10 cellular contexts compared by ENCODE assay signal in the genomic region with DNA sequence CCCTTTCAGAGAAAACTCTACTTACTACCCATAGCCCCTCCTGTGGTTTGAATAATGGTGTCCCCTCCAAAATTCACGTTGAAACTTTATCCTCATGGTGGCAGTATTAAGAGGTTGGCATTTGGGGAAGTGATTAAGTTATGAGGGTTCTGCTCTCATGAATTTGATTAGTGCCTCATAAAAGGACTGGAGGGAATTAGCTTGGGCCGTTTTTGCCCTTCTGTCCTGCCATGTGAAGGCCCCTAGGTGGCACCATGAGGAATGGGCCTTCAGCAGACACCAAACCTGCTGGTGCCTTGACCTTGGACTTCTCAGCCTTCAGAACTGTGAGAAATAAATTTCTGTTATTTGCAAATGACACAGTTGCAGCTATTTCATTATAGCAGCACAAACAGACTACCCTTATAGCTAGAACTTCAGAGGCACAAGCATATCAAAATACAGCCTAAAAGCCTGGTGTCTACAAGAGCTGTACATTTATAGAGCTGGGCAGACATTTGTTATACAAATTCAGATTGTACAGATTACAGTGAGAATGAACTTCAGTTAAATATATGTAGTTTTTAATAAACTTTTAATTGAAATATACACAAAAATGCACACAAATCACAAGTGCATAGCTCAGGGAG. TPM values are rescaled to one million over a fixed set of nuclear protein-coding genes. Genes with fewer than 3 reads are reported as not detected.
DNase-seq lines count a peak whose midpoint lies in the region; ATAC-seq and TF ChIP-seq lines count a peak whose summit lies in the region.
"Had no signal": no experiment of that assay in that cellular context is flagged by ENCODE, and none has a peak within 500 bp of the region (broad histone marks: within the 10 kb centered on the region; RNA-seq: fewer than 3 reads in every experiment).

No MANE protein-coding gene starts in this region.

- in situ Hi-C loops in gastrocnemius medialis (cut with MboI; ENCODE audit: low sequenced_read_pairs in 4 of 4), result loop anchor here in 1 of 4 donors (10.0 kb wide), 1 partner anchor 58 kb away; a partner anchor contains a TSS

- no peaks in the 10 kb centered on the region for H3K36me3 ChIP-seq in GM06990 (ENCODE audit: control insufficient read depth, insufficient read depth, low read length)
- H3K36me3 ChIP-seq in gastrocnemius medialis, result no peaks in the 10 kb centered on the region

- H3K9me3 ChIP-seq in AG04450 (ENCODE audit: control insufficient read depth, insufficient read depth, low read length), result peaks cover 12% of the 10 kb centered on the region
- H3K9me3 ChIP-seq in gastrocnemius medialis, result no peaks in the 10 kb centered on the region

- CTCF ChIA-PET in AG04450 (lab: Charles Lee), result interaction anchor here (1.0 to 1.2 kb wide), 2 partner anchors 48 to 139 kb away, joined by 3 to 4 read pairs; no protein-coding TSS in a partner anchor

- intact Hi-C loops in gastrocnemius medialis (cut with DNase I; ENCODE audit: low total_unique reads) (loop anchor here (10.0 kb wide), 1 partner anchor 182 kb away; a partner anchor contains a TSS), Right ventricle myocardium superior (cut with DNase I) (no loop called here)

- DNase-seq in AG04450 (ENCODE audit: low read depth, low spot score) (no peak), GM06990 (ENCODE audit: extremely low read depth, insufficient read length) (no peak), NOMO-1 treated with DMSO at 0.1 percent for 48 hours (lab: John Stamatoyannopoulos, UW; ENCODE audit: unreplicated experiment) (peak; percentile 26), fibroblast of mammary gland (ENCODE audit: low read depth) (peak; percentile 20), gastrocnemius medialis (no peak), Right ventricle myocardium superior (no peak)
- no peak for DNase-seq in activated naive CD4-positive, alpha-beta T cell (lab: John Stamatoyannopoulos, UW)
- DNase-seq: NCI-H187 treated with DMSO at 0.1 percent for 48 hours had no signal

- H3K4me3 ChIP-seq in AG04450 (ENCODE audit: low read depth, low read length) (no peak overlapping the region), GM06990 (replicated peaks; ENCODE audit: low read depth, low read length) (no peak overlapping the region), fibroblast of mammary gland (ENCODE audit: control insufficient read depth, low read depth, low read length) (no peak overlapping the region), gastrocnemius medialis (no peak overlapping the region)

- POLR2A ChIA-PET in AG04450 (lab: Yijun Ruan, JAX), result no interaction called here

- TF ChIP-seq CTCF in AG04450 (IDR thresholded peaks at IDR 0.05; ENCODE audit: low read depth, low read length), result peak; percentile 40
- peak; percentile 65 for TF ChIP-seq CTCF in GM06990 (IDR thresholded peaks at IDR 0.05; ENCODE audit: insufficient read depth, low read length, poor library complexity, severe bottlenecking)
- peak; percentile 36 for TF ChIP-seq CTCF in fibroblast of mammary gland (conservative IDR thresholded peaks at IDR 0.05; ENCODE audit: control insufficient read depth, insufficient read depth, low read depth, low read length)
- TF ChIP-seq CTCF in gastrocnemius medialis (IDR thresholded peaks at IDR 0.05 in 4 of 5, conservative IDR thresholded peaks at IDR 0.05 in 1 of 5), result no peak

- no peak overlapping the region for H3K27ac ChIP-seq in AG04450 (ENCODE audit: low read depth, low read length)
- no peak overlapping the region for H3K27ac ChIP-seq in gastrocnemius medialis

- TF ChIP-seq POLR2A in gastrocnemius medialis (IDR thresholded peaks at IDR 0.05), result no peak

- H3K27me3 ChIP-seq in AG04450 (ENCODE audit: control insufficient read depth, insufficient read depth, low read length) (peaks cover 2% of the 10 kb centered on the region), GM06990 (replicated peaks; ENCODE audit: control insufficient read depth, insufficient read depth, low read length) (no peaks in the 10 kb centered on the region), gastrocnemius medialis (no peaks in the 10 kb centered on the region)

- ATAC-seq in gastrocnemius medialis (no peak), Right ventricle myocardium superior (ENCODE audit: poor library complexity) (no peak), HG03280 (IDR thresholded peaks at IDR 0.05; ENCODE audit: unreplicated experiment) (no peak)
- ATAC-seq: left lobe of liver had no signal

- H3K4me1 ChIP-seq in gastrocnemius medialis, result peaks cover 15 to 20% of the 10 kb centered on the region in 2 donors

RNA-seq across cellular contexts. Expression of a gene that starts 2.6 kb away (rescaled TPM):
- 19.8 and 25.9 TPM in 2 replicates for polyA plus RNA-seq in AG04450 (2011; rRNA removed)
- 15.9 and 17.2 TPM in 2 replicates for polyA minus RNA-seq in AG04450 (2011; rRNA and poly(A)+ RNA removed)
- total RNA-seq in gastrocnemius medialis, result 10 to 100 TPM; 17.0 to 20.0 (median 17.5) TPM
- total RNA-seq in Right ventricle myocardium superior, result 9.5 TPM

Comparison
In these comparisons a context has a peak if more than half of its experiments do, and no peak if none do; other contexts are left out.
1. DNase-seq: peak in NOMO-1 treated with DMSO at 0.1 percent for 48 hours (single experiment) and fibroblast of mammary gland (single experiment); none in AG04450 (single experiment), GM06990 (single experiment), gastrocnemius medialis (0 of 2), Right ventricle myocardium superior (single experiment) and activated naive CD4-positive, alpha-beta T cell (0 of 4).
2. CTCF ChIP-seq: peak in AG04450 (single experiment), GM06990 (single experiment) and fibroblast of mammary gland (single experiment); none in gastrocnemius medialis (0 of 5).